ENCODE assay signal across 9 cellular contexts in genomic region chr9:110027624-110028023, GRCh38.
DNase-seq lines count a peak whose midpoint lies in the region; ATAC-seq, FAIRE-seq and TF ChIP-seq lines count a peak whose summit lies in the region.
"Had no signal": no experiment of that assay in that cellular context is flagged by ENCODE, and none has a peak within 500 bp of the region (broad histone marks: within the 10 kb centered on the region; RNA-seq: fewer than 3 reads in every experiment).

No MANE protein-coding gene starts in this region.

- H3K4me3 ChIP-seq in astrocyte (ENCODE audit: insufficient read depth, low read depth, low read length), result no peak overlapping the region
- no peak overlapping the region for H3K4me3 ChIP-seq in hepatocyte
- H3K4me3 ChIP-seq: cardiac muscle cell had no signal

- H3K79me2 ChIP-seq in astrocyte (ENCODE audit: insufficient read depth, low read length), result no peaks in the 10 kb centered on the region
- H3K79me2 ChIP-seq in hepatocyte, result no peaks in the 10 kb centered on the region

- peak overlapping the region; percentile 65 for H3K4me2 ChIP-seq in astrocyte (ENCODE audit: low read length)
- H3K4me2 ChIP-seq in hepatocyte, result no peak overlapping the region

- 44% methylated on average over 6 of the region's 6 CpGs for WGBS in hepatocyte (ENCODE audit: low lambda C conversion rate, missing lambda C conversion rate)

- no peaks in the 10 kb centered on the region for H3K27me3 Mint-ChIP-seq in astrocyte (ENCODE audit: low read depth, unreplicated experiment)

- H3K36me3 ChIP-seq in astrocyte (ENCODE audit: insufficient read depth, low read length) (no peaks in the 10 kb centered on the region), hepatocyte (replicated peaks; ENCODE audit: insufficient read depth, low read depth) (no peaks in the 10 kb centered on the region)
- H3K36me3 ChIP-seq: cardiac muscle cell had no signal

- H3K27ac Mint-ChIP-seq in astrocyte (ENCODE audit: unreplicated experiment), result peak overlapping the region; percentile 89

- H2AFZ ChIP-seq in astrocyte (ENCODE audit: low read depth, low read length) (no peak overlapping the region), hepatocyte (no peak overlapping the region)

- DNase-seq in NCI-H146 (lab: John Stamatoyannopoulos, UW) (peak; percentile 90), astrocyte (ENCODE audit: low read depth) (peak; percentile 84), hepatocyte (ENCODE audit: low spot score) (no peak), stromal cell of bone marrow (ENCODE audit: low read depth) (peak; percentile 47), DMS79 treated with DMSO at 0.1 percent for 48 hours (lab: John Stamatoyannopoulos, UW) (no peak)
- no peak for DNase-seq in effector CD8-positive, alpha-beta T cell (lab: John Stamatoyannopoulos, UW)
- DNase-seq: NCI-H2029 treated with DMSO at 0.1 percent for 48 hours had no signal

- H3K4me1 Mint-ChIP-seq in astrocyte (ENCODE audit: low read depth, unreplicated experiment), result peaks cover 49% of the 10 kb centered on the region

- H3K4me1 ChIP-seq in astrocyte (ENCODE audit: insufficient read depth, low read length) (peaks cover 53% of the 10 kb centered on the region), hepatocyte (ENCODE audit: insufficient read depth) (peaks cover 8% of the 10 kb centered on the region)

- no peaks in the 10 kb centered on the region for H3K9me2 ChIP-seq in hepatocyte (replicated peaks; ENCODE audit: insufficient read depth)

- no peak for FAIRE-seq in astrocyte (lab: Jason Lieb, UNC)

- no peaks in the 10 kb centered on the region for H4K20me1 ChIP-seq in astrocyte (ENCODE audit: insufficient read depth, low read length)
- H4K20me1 ChIP-seq in hepatocyte (ENCODE audit: insufficient read depth, poor library complexity, severe bottlenecking), result no peaks in the 10 kb centered on the region

- TF ChIP-seq CTCF in astrocyte (IDR thresholded peaks at IDR 0.05; ENCODE audit: insufficient read depth, low read depth, low read length) (no peak), hepatocyte (IDR thresholded peaks at IDR 0.05; ENCODE audit: poor library complexity) (no peak)

- H3K27me3 ChIP-seq in astrocyte (ENCODE audit: insufficient read depth, low read length), result no peaks in the 10 kb centered on the region
- no peaks in the 10 kb centered on the region for H3K27me3 ChIP-seq in hepatocyte
- H3K27me3 ChIP-seq: cardiac muscle cell had no signal

- no peaks in the 10 kb centered on the region for H3K9me3 Mint-ChIP-seq in astrocyte (ENCODE audit: unreplicated experiment)

- H3K27ac ChIP-seq in astrocyte (ENCODE audit: low read depth, low read length) (peak overlapping the region; percentile 96), hepatocyte (peak overlapping the region; percentile 53)
- H3K27ac ChIP-seq: cardiac muscle cell had no signal

- peak overlapping the region; percentile 60 for H3K4me3 Mint-ChIP-seq in astrocyte (ENCODE audit: unreplicated experiment)

- H3K9ac ChIP-seq in astrocyte (ENCODE audit: low read length), result peak overlapping the region; percentile 29

- H3K9me3 ChIP-seq in astrocyte (ENCODE audit: insufficient read depth, low read depth, low read length) (no peaks in the 10 kb centered on the region), hepatocyte (ENCODE audit: low read depth) (no peaks in the 10 kb centered on the region)

- ATAC-seq in GM19351 (IDR thresholded peaks at IDR 0.05; ENCODE audit: unreplicated experiment), result no peak

- H3K36me3 Mint-ChIP-seq in astrocyte (ENCODE audit: low read depth, unreplicated experiment), result peaks cover 9% of the 10 kb centered on the region

Comparison
In these comparisons a context has a peak if more than half of its experiments do, and no peak if none do; other contexts are left out.
1. DNase-seq: peak in NCI-H146 (single experiment), astrocyte (single experiment) and stromal cell of bone marrow (single experiment); none in hepatocyte (single experiment), DMS79 treated with DMSO at 0.1 percent for 48 hours (single experiment) and effector CD8-positive, alpha-beta T cell (single experiment).